In the genomic region with DNA sequence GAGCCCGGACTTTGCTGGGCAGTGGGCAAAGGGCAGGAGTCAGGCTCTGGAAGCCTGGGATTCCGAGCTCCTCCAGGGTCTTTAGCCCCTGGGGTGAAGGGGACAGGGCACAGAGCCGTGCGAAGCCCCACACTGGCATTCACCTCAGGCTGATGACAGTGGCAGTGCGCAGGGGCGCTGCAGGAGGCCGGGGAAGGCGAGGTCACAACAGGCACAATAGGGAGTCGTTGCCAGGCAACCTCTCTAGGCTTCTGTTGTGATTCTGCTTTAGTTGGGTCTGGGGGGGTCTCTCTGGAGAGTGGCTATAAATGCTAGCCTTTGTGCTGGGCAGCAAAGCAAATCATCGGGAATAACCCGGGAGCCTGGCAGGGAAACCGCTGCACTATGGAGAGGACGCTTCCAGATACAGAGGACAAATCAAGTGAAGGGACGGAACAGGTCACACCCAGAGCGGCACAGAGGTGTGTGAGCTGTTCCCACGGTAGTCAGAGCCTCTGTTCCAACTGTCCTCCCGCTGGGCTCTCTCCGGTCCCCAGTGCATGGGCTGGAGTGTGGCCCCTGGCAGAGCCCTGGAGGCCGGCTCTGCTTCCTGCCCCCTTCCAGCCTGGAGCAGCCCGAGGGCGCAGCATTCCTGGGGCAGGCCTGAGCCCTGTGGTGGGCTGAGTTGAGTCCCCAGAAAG, we compare ENCODE assay signal across 15 cellular contexts. TPM values are rescaled to one million over a fixed set of nuclear protein-coding genes. Genes with fewer than 3 reads are reported as not detected.
DNase-seq lines count a peak whose midpoint lies in the region; ATAC-seq and TF ChIP-seq lines count a peak whose summit lies in the region.
"Had no signal": no experiment of that assay in that cellular context is flagged by ENCODE, and none has a peak within 500 bp of the region (broad histone marks: within the 10 kb centered on the region; RNA-seq: fewer than 3 reads in every experiment).

No MANE protein-coding gene starts in this region.

- H3K4me1 ChIP-seq in H9 (ENCODE audit: insufficient read depth, low read length): no peaks in the 10 kb centered on the region; the same call in 1 of the 2 replicates
- H3K4me1 ChIP-seq in osteoblast (ENCODE audit: insufficient read depth, low read length): peaks cover 5% of the 10 kb centered on the region
- H3K4me1 ChIP-seq in vagina: no peaks in the 10 kb centered on the region
- H3K4me1 ChIP-seq: BE2C, stomach had no signal

- peak overlapping the region; percentile 32; the same call in 1 of the 2 replicates for H3K4ac ChIP-seq in H9 (ENCODE audit: low read depth, low read length)

- H2BK20ac ChIP-seq in H9 (ENCODE audit: low read depth, low read length, poor library complexity, severe bottlenecking): peak overlapping the region; percentile 95

- H3K36me3 Mint-ChIP-seq in H9 (ENCODE audit: insufficient read depth in 1 of 3, low read depth in 3 of 3) (no peaks in the 10 kb centered on the region), endothelial cell (ENCODE audit: low read depth, unreplicated experiment) (peaks cover 5% of the 10 kb centered on the region), progenitor cell of endocrine pancreas (ENCODE audit: insufficient read depth) (no peaks in the 10 kb centered on the region)
- H3K36me3 Mint-ChIP-seq: activated naive CD8-positive, alpha-beta T cell treated with anti-CD3 and anti-CD28 coated beads for 36 hours had no signal

- H3K36me3 ChIP-seq in osteoblast (ENCODE audit: insufficient read depth, low read length) (no peaks in the 10 kb centered on the region), vagina (no peaks in the 10 kb centered on the region)
- H3K36me3 ChIP-seq: BE2C, stomach had no signal

- peak overlapping the region in 1 of 2 experiments; percentile 33; a peak in 2 of 5 replicates for H3K4me3 Mint-ChIP-seq in H9
- H3K4me3 Mint-ChIP-seq in endothelial cell (ENCODE audit: unreplicated experiment): no peak overlapping the region
- H3K4me3 Mint-ChIP-seq in progenitor cell of endocrine pancreas (ENCODE audit: low read depth): no peak overlapping the region
- H3K4me3 Mint-ChIP-seq: activated naive CD8-positive, alpha-beta T cell treated with anti-CD3 and anti-CD28 coated beads for 36 hours had no signal

- no peaks in the 10 kb centered on the region for H3K27me3 ChIP-seq in H9 (ENCODE audit: insufficient read depth, low read length)
- H3K27me3 ChIP-seq in osteoblast (ENCODE audit: insufficient read depth, low read length): peaks cover 15% of the 10 kb centered on the region
- H3K27me3 ChIP-seq in vagina: no peaks in the 10 kb centered on the region

- H4K91ac ChIP-seq in H9 (ENCODE audit: insufficient read length, low read depth, low read length): no peak overlapping the region

- no peaks in the 10 kb centered on the region for H3K9me3 ChIP-seq in H9 (ENCODE audit: control insufficient read depth, low read depth, low read length)
- no peaks in the 10 kb centered on the region for H3K9me3 ChIP-seq in osteoblast (ENCODE audit: low read depth, low read length)
- no peaks in the 10 kb centered on the region for H3K9me3 ChIP-seq in vagina
- H3K9me3 ChIP-seq: BE2C, stomach had no signal

- no peak overlapping the region for H3T11ph ChIP-seq in H9 (ENCODE audit: low read length)

- H3K18ac ChIP-seq in H9 (ENCODE audit: insufficient read length, low read depth, low read length): peak overlapping the region; percentile 84

- H2BK12ac ChIP-seq in H9 (ENCODE audit: insufficient read length, low read depth, low read length): peak overlapping the region; percentile 30

- no peak overlapping the region for H4K5ac ChIP-seq in H9 (ENCODE audit: insufficient read length, low read depth, low read length)

- H2AFZ ChIP-seq in H9 (ENCODE audit: low read length) (no peak overlapping the region), osteoblast (ENCODE audit: low read length) (no peak overlapping the region)

- DNase-seq in H9 (peak; percentile 66), NCI-H2227 treated with DMSO at 0.1 percent for 48 hours (lab: John Stamatoyannopoulos, UW) (peak; percentile 57), endothelial cell (ENCODE audit: low spot score) (peak; percentile 15), osteoblast (ENCODE audit: insufficient read length, low spot score, missing footprints) (peak; percentile 46), vagina (ENCODE audit: extremely low spot score in 2 of 2) (no peak), progenitor cell of endocrine pancreas (ENCODE audit: low spot score, unreplicated experiment) (no peak)
- DNase-seq in stimulated activated naive CD4-positive, alpha-beta T cell treated with Interleukin-2 at 50 U/mL for 16 hours (lab: John Stamatoyannopoulos, UW): no peak
- DNase-seq: activated naive CD8-positive, alpha-beta T cell treated with anti-CD3 and anti-CD28 coated beads for 36 hours; BE2C; stomach had no signal

- no peaks in the 10 kb centered on the region for H4K20me1 ChIP-seq in H9 (ENCODE audit: control insufficient read depth, insufficient read depth, insufficient read length)
- no peaks in the 10 kb centered on the region for H4K20me1 ChIP-seq in osteoblast (ENCODE audit: insufficient read depth, low read length)

- no peak for TF ChIP-seq CTCF in H9 (conservative IDR thresholded peaks at IDR 0.05)
- TF ChIP-seq CTCF in endothelial cell (IDR thresholded peaks at IDR 0.05; ENCODE audit: unreplicated experiment): no peak
- no peak for TF ChIP-seq CTCF in osteoblast (IDR thresholded peaks at IDR 0.05; ENCODE audit: extremely low read depth, low read depth, low read length)
- TF ChIP-seq CTCF in vagina (IDR thresholded peaks at IDR 0.05): no peak
- no peak for TF ChIP-seq CTCF in progenitor cell of endocrine pancreas (IDR thresholded peaks at IDR 0.05; ENCODE audit: unreplicated experiment)

- H3K4me2 ChIP-seq in H9 (ENCODE audit: insufficient read depth, insufficient read length, low read length) (no peak overlapping the region), osteoblast (ENCODE audit: insufficient read depth, low read length) (no peak overlapping the region)

- H3K4me3 ChIP-seq in osteoblast (ENCODE audit: insufficient read depth, low read length) (no peak overlapping the region), vagina (no peak overlapping the region)
- H3K4me3 ChIP-seq: coronary artery, stomach had no signal

- H3K27ac Mint-ChIP-seq in H9 (peak overlapping the region in 2 of 3 experiments; percentile 5 to 86; a peak in 3 of 7 replicates), endothelial cell (ENCODE audit: unreplicated experiment) (no peak overlapping the region), progenitor cell of endocrine pancreas (no peak overlapping the region)
- H3K27ac Mint-ChIP-seq: activated naive CD8-positive, alpha-beta T cell treated with anti-CD3 and anti-CD28 coated beads for 36 hours had no signal

- H3K23me2 ChIP-seq in H9 (ENCODE audit: insufficient read length, low read depth, low read length, poor library complexity, severe bottlenecking): peaks cover under 1% of the 10 kb centered on the region

- WGBS in H9 (ENCODE audit: extremely low coverage, insufficient read length, low lambda C conversion rate): no CpG with 5 or more reads among the region's 21 CpGs

- no peak overlapping the region for H2BK5ac ChIP-seq in H9 (ENCODE audit: insufficient read length, low read length)

- H4K8ac ChIP-seq in H9 (replicated peaks; ENCODE audit: insufficient read length, low read depth, low read length): no peak overlapping the region

- TF ChIP-seq POLR2A in vagina (IDR thresholded peaks at IDR 0.05): no peak

- no peaks in the 10 kb centered on the region for H3K79me2 ChIP-seq in H9 (ENCODE audit: insufficient read depth, low read length)
- H3K79me2 ChIP-seq in osteoblast (ENCODE audit: insufficient read depth, low read length): no peaks in the 10 kb centered on the region

- H3K56ac ChIP-seq in H9 (ENCODE audit: insufficient read length, low read depth, low read length): no peak overlapping the region

- H3K9me3 Mint-ChIP-seq in H9 (no peaks in the 10 kb centered on the region), endothelial cell (ENCODE audit: unreplicated experiment) (no peaks in the 10 kb centered on the region), progenitor cell of endocrine pancreas (ENCODE audit: low read depth) (no peaks in the 10 kb centered on the region)
- H3K9me3 Mint-ChIP-seq: activated naive CD8-positive, alpha-beta T cell treated with anti-CD3 and anti-CD28 coated beads for 36 hours had no signal

- no peak overlapping the region for H2BK120ac ChIP-seq in H9 (ENCODE audit: low read depth, low read length, poor library complexity, severe bottlenecking)

- no peaks in the 10 kb centered on the region for H3K79me1 ChIP-seq in H9 (ENCODE audit: insufficient read depth, low read depth, low read length, poor library complexity, severe bottlenecking)

- H3K27me3 Mint-ChIP-seq in H9 (ENCODE audit: low read depth) (peaks cover 24% of the 10 kb centered on the region), endothelial cell (ENCODE audit: unreplicated experiment) (peaks cover 5% of the 10 kb centered on the region), progenitor cell of endocrine pancreas (peaks cover 23% of the 10 kb centered on the region)
- H3K27me3 Mint-ChIP-seq: activated naive CD8-positive, alpha-beta T cell treated with anti-CD3 and anti-CD28 coated beads for 36 hours had no signal

- no peak overlapping the region for H3K9ac ChIP-seq in H9 (ENCODE audit: extremely low read depth, insufficient read length, low read length)

- H3K23ac ChIP-seq in H9 (ENCODE audit: insufficient read length, low read depth, low read length): no peak overlapping the region

- ATAC-seq in GM18498 (IDR thresholded peaks at IDR 0.05; ENCODE audit: unreplicated experiment): no peak

- H2AK5ac ChIP-seq in H9 (ENCODE audit: insufficient read length, low read length): no peak overlapping the region

- H3K14ac ChIP-seq in H9 (ENCODE audit: insufficient read depth, low read length): peak overlapping the region; percentile 89; the same call in 1 of the 2 replicates

- H2BK15ac ChIP-seq in H9 (ENCODE audit: low read depth, low read length): 0 out of 2 replicates have a peak overlapping the region, but pooled peaks have one; percentile 17

- intact Hi-C loops in vagina (cut with DNase I): loop anchor here (10.0 kb wide), 1 partner anchor 83 kb away; no protein-coding TSS in a partner anchor

- H3K4me1 Mint-ChIP-seq in H9 (peaks cover 13 to 25% of the 10 kb centered on the region in 2 experiments), endothelial cell (ENCODE audit: unreplicated experiment) (peaks cover 14% of the 10 kb centered on the region), progenitor cell of endocrine pancreas (ENCODE audit: low read depth) (peaks cover 15% of the 10 kb centered on the region)
- H3K4me1 Mint-ChIP-seq: activated naive CD8-positive, alpha-beta T cell treated with anti-CD3 and anti-CD28 coated beads for 36 hours had no signal

- H3K27ac ChIP-seq in H9 (ENCODE audit: insufficient read length, low read depth, low read length) (no peak overlapping the region), osteoblast (ENCODE audit: low read depth, low read length) (no peak overlapping the region), vagina (no peak overlapping the region)
- H3K27ac ChIP-seq: coronary artery, stomach had no signal

RNA-seq across cellular contexts. Expression of a gene that starts 11.7 kb away (rescaled TPM):
- 17.4 and 18.1 TPM in 2 replicates for total RNA-seq in H9 (2021)
- 8.4 TPM for total RNA-seq in endothelial cell (ENCODE audit: unreplicated experiment)
- 12.7 and 13.8 TPM in 2 replicates for total RNA-seq in osteoblast
- total RNA-seq in vagina: 16.7 TPM
- total RNA-seq in progenitor cell of endocrine pancreas: 15.7 and 18.6 TPM in 2 replicates

RNA-seq across cellular contexts. Expression of a gene that starts 49.2 kb away (rescaled TPM):
- not detected in 2 replicates for total RNA-seq in H9 (2021)
- total RNA-seq in endothelial cell (ENCODE audit: unreplicated experiment): not detected
- total RNA-seq in osteoblast: under 0.01 TPM in 1 of 2 replicates, not detected in the other
- not detected for total RNA-seq in vagina
- 0.19 TPM in 1 of 2 replicates, not detected in the other for total RNA-seq in progenitor cell of endocrine pancreas
- total RNA-seq: activated naive CD8-positive, alpha-beta T cell treated with anti-CD3 and anti-CD28 coated beads for 36 hours; fibroblast of lung; G401; NCI-H460 had no signal

Comparison
In these comparisons a context has a peak if more than half of its experiments do, and no peak if none do; other contexts are left out.
1. DNase-seq: peak in H9 (single experiment), NCI-H2227 treated with DMSO at 0.1 percent for 48 hours (single experiment), endothelial cell (single experiment) and osteoblast (single experiment); none in vagina (0 of 2), stimulated activated naive CD4-positive, alpha-beta T cell treated with Interleukin-2 at 50 U/mL for 16 hours (single experiment) and progenitor cell of endocrine pancreas (single experiment).
2. H3K27ac Mint-ChIP-seq: peak in H9 (2 of 3); none in endothelial cell (single experiment) and progenitor cell of endocrine pancreas (single experiment).